ENCODE assay signal across 1 cellular context in the genomic region with DNA sequence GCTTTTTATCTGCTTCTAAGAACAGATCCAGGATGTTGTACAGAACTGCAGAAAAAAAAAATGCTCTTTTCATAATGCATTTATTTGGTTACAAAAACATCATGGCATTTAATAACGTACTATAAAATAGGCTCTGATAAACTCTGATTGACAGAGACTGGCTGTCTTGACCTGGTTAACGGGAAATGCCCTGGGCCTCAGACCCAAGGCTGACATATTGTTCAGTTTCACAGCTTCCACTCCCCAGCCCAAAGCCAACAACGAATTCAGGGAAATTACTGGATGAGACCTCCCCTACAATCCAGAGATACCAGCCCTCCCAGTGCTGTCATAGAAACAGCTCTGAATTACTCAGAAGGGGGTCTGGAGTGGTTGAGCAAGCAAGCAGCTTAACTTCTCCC.
TF ChIP-seq lines count a peak whose summit lies in the region.

No MANE protein-coding gene starts in this region.

TF ChIP-seq in WTC11, 78 proteins besides CTCF, POLR2A, EP300 and RAD21 (continued from another document):
- TF ChIP-seq, protein P1, sequence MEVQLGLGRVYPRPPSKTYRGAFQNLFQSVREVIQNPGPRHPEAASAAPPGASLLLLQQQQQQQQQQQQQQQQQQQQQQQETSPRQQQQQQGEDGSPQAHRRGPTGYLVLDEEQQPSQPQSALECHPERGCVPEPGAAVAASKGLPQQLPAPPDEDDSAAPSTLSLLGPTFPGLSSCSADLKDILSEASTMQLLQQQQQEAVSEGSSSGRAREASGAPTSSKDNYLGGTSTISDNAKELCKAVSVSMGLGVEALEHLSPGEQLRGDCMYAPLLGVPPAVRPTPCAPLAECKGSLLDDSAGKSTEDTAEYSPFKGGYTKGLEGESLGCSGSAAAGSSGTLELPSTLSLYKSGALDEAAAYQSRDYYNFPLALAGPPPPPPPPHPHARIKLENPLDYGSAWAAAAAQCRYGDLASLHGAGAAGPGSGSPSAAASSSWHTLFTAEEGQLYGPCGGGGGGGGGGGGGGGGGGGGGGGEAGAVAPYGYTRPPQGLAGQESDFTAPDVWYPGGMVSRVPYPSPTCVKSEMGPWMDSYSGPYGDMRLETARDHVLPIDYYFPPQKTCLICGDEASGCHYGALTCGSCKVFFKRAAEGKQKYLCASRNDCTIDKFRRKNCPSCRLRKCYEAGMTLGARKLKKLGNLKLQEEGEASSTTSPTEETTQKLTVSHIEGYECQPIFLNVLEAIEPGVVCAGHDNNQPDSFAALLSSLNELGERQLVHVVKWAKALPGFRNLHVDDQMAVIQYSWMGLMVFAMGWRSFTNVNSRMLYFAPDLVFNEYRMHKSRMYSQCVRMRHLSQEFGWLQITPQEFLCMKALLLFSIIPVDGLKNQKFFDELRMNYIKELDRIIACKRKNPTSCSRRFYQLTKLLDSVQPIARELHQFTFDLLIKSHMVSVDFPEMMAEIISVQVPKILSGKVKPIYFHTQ (CRISPR knock-in tag; IDR thresholded peaks at IDR 0.05): no peak
- no peak for TF ChIP-seq ZNF138 (CRISPR knock-in tag; conservative IDR thresholded peaks at IDR 0.05)
- no peak for TF ChIP-seq E2F1 (CRISPR knock-in tag; IDR thresholded peaks at IDR 0.05)
- TF ChIP-seq ZNF232 (CRISPR knock-in tag; IDR thresholded peaks at IDR 0.05): no peak
- no peak for TF ChIP-seq JUN (CRISPR knock-in tag; IDR thresholded peaks at IDR 0.05)
- TF ChIP-seq ESRRA (CRISPR knock-in tag; IDR thresholded peaks at IDR 0.05; ENCODE audit: borderline replicate concordance): no peak
- TF ChIP-seq IRF1 (CRISPR knock-in tag; IDR thresholded peaks at IDR 0.05): no peak
- TF ChIP-seq, protein P2, sequence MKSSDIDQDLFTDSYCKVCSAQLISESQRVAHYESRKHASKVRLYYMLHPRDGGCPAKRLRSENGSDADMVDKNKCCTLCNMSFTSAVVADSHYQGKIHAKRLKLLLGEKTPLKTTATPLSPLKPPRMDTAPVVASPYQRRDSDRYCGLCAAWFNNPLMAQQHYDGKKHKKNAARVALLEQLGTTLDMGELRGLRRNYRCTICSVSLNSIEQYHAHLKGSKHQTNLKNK (CRISPR knock-in tag; IDR thresholded peaks at IDR 0.05): no peak
- no peak for TF ChIP-seq CDX4 (CRISPR knock-in tag; IDR thresholded peaks at IDR 0.05; ENCODE audit: borderline replicate concordance)
- TF ChIP-seq, protein P3, sequence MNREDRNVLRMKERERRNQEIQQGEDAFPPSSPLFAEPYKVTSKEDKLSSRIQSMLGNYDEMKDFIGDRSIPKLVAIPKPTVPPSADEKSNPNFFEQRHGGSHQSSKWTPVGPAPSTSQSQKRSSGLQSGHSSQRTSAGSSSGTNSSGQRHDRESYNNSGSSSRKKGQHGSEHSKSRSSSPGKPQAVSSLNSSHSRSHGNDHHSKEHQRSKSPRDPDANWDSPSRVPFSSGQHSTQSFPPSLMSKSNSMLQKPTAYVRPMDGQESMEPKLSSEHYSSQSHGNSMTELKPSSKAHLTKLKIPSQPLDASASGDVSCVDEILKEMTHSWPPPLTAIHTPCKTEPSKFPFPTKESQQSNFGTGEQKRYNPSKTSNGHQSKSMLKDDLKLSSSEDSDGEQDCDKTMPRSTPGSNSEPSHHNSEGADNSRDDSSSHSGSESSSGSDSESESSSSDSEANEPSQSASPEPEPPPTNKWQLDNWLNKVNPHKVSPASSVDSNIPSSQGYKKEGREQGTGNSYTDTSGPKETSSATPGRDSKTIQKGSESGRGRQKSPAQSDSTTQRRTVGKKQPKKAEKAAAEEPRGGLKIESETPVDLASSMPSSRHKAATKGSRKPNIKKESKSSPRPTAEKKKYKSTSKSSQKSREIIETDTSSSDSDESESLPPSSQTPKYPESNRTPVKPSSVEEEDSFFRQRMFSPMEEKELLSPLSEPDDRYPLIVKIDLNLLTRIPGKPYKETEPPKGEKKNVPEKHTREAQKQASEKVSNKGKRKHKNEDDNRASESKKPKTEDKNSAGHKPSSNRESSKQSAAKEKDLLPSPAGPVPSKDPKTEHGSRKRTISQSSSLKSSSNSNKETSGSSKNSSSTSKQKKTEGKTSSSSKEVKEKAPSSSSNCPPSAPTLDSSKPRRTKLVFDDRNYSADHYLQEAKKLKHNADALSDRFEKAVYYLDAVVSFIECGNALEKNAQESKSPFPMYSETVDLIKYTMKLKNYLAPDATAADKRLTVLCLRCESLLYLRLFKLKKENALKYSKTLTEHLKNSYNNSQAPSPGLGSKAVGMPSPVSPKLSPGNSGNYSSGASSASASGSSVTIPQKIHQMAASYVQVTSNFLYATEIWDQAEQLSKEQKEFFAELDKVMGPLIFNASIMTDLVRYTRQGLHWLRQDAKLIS (CRISPR knock-in tag; IDR thresholded peaks at IDR 0.05; ENCODE audit: borderline replicate concordance): no peak
- TF ChIP-seq, protein P4, sequence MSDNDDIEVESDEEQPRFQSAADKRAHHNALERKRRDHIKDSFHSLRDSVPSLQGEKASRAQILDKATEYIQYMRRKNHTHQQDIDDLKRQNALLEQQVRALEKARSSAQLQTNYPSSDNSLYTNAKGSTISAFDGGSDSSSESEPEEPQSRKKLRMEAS (CRISPR knock-in tag; IDR thresholded peaks at IDR 0.05): no peak
- TF ChIP-seq SOX15 (CRISPR knock-in tag; IDR thresholded peaks at IDR 0.05): no peak
- no peak for TF ChIP-seq SMAD4 (CRISPR knock-in tag; IDR thresholded peaks at IDR 0.05)
- TF ChIP-seq ZNF121 (CRISPR knock-in tag; IDR thresholded peaks at IDR 0.05): no peak
- no peak for TF ChIP-seq EMX1 (CRISPR knock-in tag; IDR thresholded peaks at IDR 0.05)
- TF ChIP-seq NFE2L1 (CRISPR knock-in tag; IDR thresholded peaks at IDR 0.05): no peak
- TF ChIP-seq HMGXB4 (CRISPR knock-in tag; IDR thresholded peaks at IDR 0.05): no peak
